ENCODE assay signal across 12 cellular contexts in genomic region chr3:101721650-101721917, GRCh38. TPM values are rescaled to one million over a fixed set of nuclear protein-coding genes. Genes with fewer than 3 reads are reported as not detected.
A peak's percentile ranks its signal among the peaks of the same experiment; 100 is the strongest.
DNase-seq lines count a peak whose midpoint lies in the region; ATAC-seq and TF ChIP-seq lines count a peak whose summit lies in the region.
"Had no signal": no experiment of that assay in that cellular context is flagged by ENCODE, and none has a peak within 500 bp of the region (broad histone marks: within the 10 kb centered on the region; RNA-seq: fewer than 3 reads in every experiment).

No MANE protein-coding gene starts in this region.

- H3K4me3 ChIP-seq in heart left ventricle (no peak overlapping the region), RWPE2 (ENCODE audit: severe bottlenecking) (no peak overlapping the region)
- peak overlapping the region; percentile 1 for H3K4me3 ChIP-seq in effector memory CD4-positive, alpha-beta T cell (ENCODE audit: insufficient read depth, low read depth, low read length, poor library complexity, severe bottlenecking)

- no peak overlapping the region for H3K4me3 Mint-ChIP-seq in stimulated activated memory B cell treated with anti-CD40 and anti-IgM and Interleukin-4, amounts not matched to agents 10 μg/mL and 1 μg/mL and 100 μg/mL, for 72 hours

- H3K36me3 ChIP-seq in heart left ventricle (no peaks in the 10 kb centered on the region), RWPE2 (ENCODE audit: low read depth) (peaks cover 7% of the 10 kb centered on the region; the same call in 1 of the 2 replicates)
- H3K36me3 ChIP-seq in effector memory CD4-positive, alpha-beta T cell (ENCODE audit: control insufficient read depth, insufficient read depth, low read length), result no peaks in the 10 kb centered on the region

- H3K9me3 Mint-ChIP-seq in stimulated activated memory B cell treated with anti-CD40 and anti-IgM and Interleukin-4, amounts not matched to agents 10 μg/mL and 1 μg/mL and 100 μg/mL, for 72 hours, result no peaks in the 10 kb centered on the region

- H3K27me3 ChIP-seq in heart left ventricle (no peaks in the 10 kb centered on the region), RWPE2 (ENCODE audit: insufficient read depth, poor library complexity, severe bottlenecking) (no peaks in the 10 kb centered on the region)
- no peaks in the 10 kb centered on the region for H3K27me3 ChIP-seq in effector memory CD4-positive, alpha-beta T cell (replicated peaks; ENCODE audit: control insufficient read depth, insufficient read depth, low read length, poor library complexity, severe bottlenecking)

- peak overlapping the region; percentile 69 for H3K27ac Mint-ChIP-seq in stimulated activated memory B cell treated with anti-CD40 and anti-IgM and Interleukin-4, amounts not matched to agents 10 μg/mL and 1 μg/mL and 100 μg/mL, for 72 hours

- H3K4me1 ChIP-seq in heart left ventricle (peaks cover 0 to 45% (median 9%) of the 10 kb centered on the region in 12 donors), RWPE2 (ENCODE audit: insufficient read depth, poor library complexity, severe bottlenecking) (peaks cover 39% of the 10 kb centered on the region)
- H3K4me1 ChIP-seq in effector memory CD4-positive, alpha-beta T cell (ENCODE audit: control insufficient read depth, insufficient read depth, low read length, poor library complexity, severe bottlenecking), result peaks cover 17% of the 10 kb centered on the region

- DNase-seq in heart left ventricle, result no peak
- DNase-seq in left ventricle myocardium superior, result no peak
- no peak for DNase-seq in RWPE2 (ENCODE audit: low spot score)
- no peak for DNase-seq in effector memory CD4-positive, alpha-beta T cell
- no peak for DNase-seq in MV-4-11 (lab: John Stamatoyannopoulos, UW)
- DNase-seq in stimulated activated CD4-positive, alpha-beta T cell treated with anti-CD3 and anti-CD28 coated beads, Interleukin-4, amount 100 ng/mL, for 24 hours, result no peak
- DNase-seq: aorta; effector CD4-positive, alpha-beta T cell; NCI-H2081; nucleus accumbens had no signal

- ATAC-seq in heart left ventricle (no peak), left ventricle myocardium superior (no peak), RWPE2 (ENCODE audit: low read depth) (no peak), GM21360 (IDR thresholded peaks at IDR 0.05; ENCODE audit: unreplicated experiment) (no peak)
- no peak for ATAC-seq in stimulated activated memory B cell treated with anti-CD40 and anti-IgM and Interleukin-4, amounts not matched to agents 10 μg/mL and 1 μg/mL and 100 μg/mL, for 72 hours

- H3K27ac ChIP-seq in heart left ventricle, result peak overlapping the region in 7 of 12 donors; percentile 4 to 61 (median 23)
- peak overlapping the region; percentile 74 for H3K27ac ChIP-seq in RWPE2 (ENCODE audit: poor library complexity, severe bottlenecking)
- H3K27ac ChIP-seq in effector memory CD4-positive, alpha-beta T cell (ENCODE audit: insufficient read depth, low read length, poor library complexity, severe bottlenecking), result no peak overlapping the region

- no peaks in the 10 kb centered on the region for H3K9me3 ChIP-seq in heart left ventricle
- H3K9me3 ChIP-seq in RWPE2 (ENCODE audit: severe bottlenecking), result no peaks in the 10 kb centered on the region
- no peaks in the 10 kb centered on the region for H3K9me3 ChIP-seq in effector memory CD4-positive, alpha-beta T cell (ENCODE audit: control insufficient read depth, low read length)

- TF ChIP-seq POLR2A in heart left ventricle (IDR thresholded peaks at IDR 0.05), result no peak

- TF ChIP-seq CTCF in heart left ventricle (IDR thresholded peaks at IDR 0.05), result no peak
- no peak for TF ChIP-seq CTCF in RWPE2 (IDR thresholded peaks at IDR 0.05; ENCODE audit: poor library complexity, severe bottlenecking)

- peaks cover 38% of the 10 kb centered on the region for H3K4me1 Mint-ChIP-seq in stimulated activated memory B cell treated with anti-CD40 and anti-IgM and Interleukin-4, amounts not matched to agents 10 μg/mL and 1 μg/mL and 100 μg/mL, for 72 hours

- intact Hi-C loops in heart left ventricle (cut with DNase I) (loop anchor here in 1 of 10 donors (5.0 kb wide), 1 partner anchor 39 kb away; no protein-coding TSS in a partner anchor), left ventricle myocardium superior (cut with micrococcal nuclease) (no loop called here)

- no peaks in the 10 kb centered on the region for H3K27me3 Mint-ChIP-seq in stimulated activated memory B cell treated with anti-CD40 and anti-IgM and Interleukin-4, amounts not matched to agents 10 μg/mL and 1 μg/mL and 100 μg/mL, for 72 hours

- H3K36me3 Mint-ChIP-seq in stimulated activated memory B cell treated with anti-CD40 and anti-IgM and Interleukin-4, amounts not matched to agents 10 μg/mL and 1 μg/mL and 100 μg/mL, for 72 hours, result no peaks in the 10 kb centered on the region

RNA-seq across cellular contexts. Expression of gene CEP97, which starts 2.8 kb away (rescaled TPM):
- total RNA-seq in heart left ventricle, result 10 to 100 TPM in 3 of 9 donors, 1 to 10 TPM in 6; 5.1 to 12.3 (median 6.9) TPM
- polyA plus RNA-seq in heart left ventricle, result 1 to 10 TPM; 1.9 to 3.3 TPM
- 6.5 TPM for total RNA-seq in left ventricle myocardium superior

RNA-seq across cellular contexts. Expression of gene RPL24, which starts 35.1 kb away (rescaled TPM):
- 1,000 to 10,000 TPM in 2 of 9 donors, 100 to 1,000 TPM in 7; 673 to 1,075 (median 848) TPM for total RNA-seq in heart left ventricle
- 1,000 to 10,000 TPM; 2,429 to 2,669 TPM for polyA plus RNA-seq in heart left ventricle
- 816 TPM for total RNA-seq in left ventricle myocardium superior

RNA-seq across cellular contexts. Expression of gene ZBTB11, which starts 44.7 kb away (rescaled TPM):
- total RNA-seq in heart left ventricle (10 to 100 TPM in 5 of 9 donors, 1 to 10 TPM in 4; 8.6 to 12.9 (median 10.4) TPM), left ventricle myocardium superior (12.0 TPM)
- 1 to 10 TPM; 4.6 to 6.0 TPM for polyA plus RNA-seq in heart left ventricle

RNA-seq across cellular contexts. Expression of gene NXPE3, which starts 57.4 kb away (rescaled TPM):
- total RNA-seq in heart left ventricle, result 10 to 100 TPM; 24.0 to 43.8 (median 36.4) TPM
- polyA plus RNA-seq in heart left ventricle, result 10 to 100 TPM; 13.3 to 18.1 TPM
- 48.0 TPM for total RNA-seq in left ventricle myocardium superior
